In genomic region chr16:22641030-22641671, GRCh38 we compare ENCODE assay signal across 10 cellular contexts.
DNase-seq lines count a peak whose midpoint lies in the region; ATAC-seq, FAIRE-seq and TF ChIP-seq lines count a peak whose summit lies in the region.
"Had no signal": no experiment of that assay in that cellular context is flagged by ENCODE, and none has a peak within 500 bp of the region (broad histone marks: within the 10 kb centered on the region; RNA-seq: fewer than 3 reads in every experiment).

No MANE protein-coding gene starts in this region.

- no peak overlapping the region for H3K4me3 Mint-ChIP-seq in stimulated activated memory B cell treated with anti-CD40 and anti-IgM and Interleukin-4, amounts not matched to agents 10 μg/mL and 1 μg/mL and 100 μg/mL, for 72 hours
- no peak overlapping the region for H3K4me3 Mint-ChIP-seq in T-helper 17 cell
- H3K4me3 Mint-ChIP-seq: activated naive CD8-positive, alpha-beta T cell treated with anti-CD3 and anti-CD28 coated beads for 36 hours; T-helper 1 cell treated with Interleukin-12 subunit alpha and Interleukin-12 subunit beta and Interleukin-4 antibody, amounts not matched to agents 30 μg/mL and 1 μg/mL, for 36 hours had no signal

- no peaks in the 10 kb centered on the region for H3K36me3 Mint-ChIP-seq in stimulated activated memory B cell treated with anti-CD40 and anti-IgM and Interleukin-4, amounts not matched to agents 10 μg/mL and 1 μg/mL and 100 μg/mL, for 72 hours
- H3K36me3 Mint-ChIP-seq in T-helper 17 cell (ENCODE audit: low read depth), result no peaks in the 10 kb centered on the region
- H3K36me3 Mint-ChIP-seq: activated naive CD8-positive, alpha-beta T cell treated with anti-CD3 and anti-CD28 coated beads for 36 hours had no signal

- no peak for TF ChIP-seq POLR2A in H54 (IDR thresholded peaks at IDR 0.05; ENCODE audit: low read depth, low read length)

- H3K9me3 ChIP-seq in T-helper 17 cell (ENCODE audit: control insufficient read depth, low read length, poor library complexity, severe bottlenecking), result no peaks in the 10 kb centered on the region

- DNase-seq in A172 (ENCODE audit: low spot score) (peak; percentile 21), H54 (ENCODE audit: insufficient read length, low spot score) (peak; percentile 4), RWPE1 (ENCODE audit: low spot score) (peak; percentile 44), fibroblast of pulmonary artery (ENCODE audit: low read depth) (peak; percentile 61), T-helper 17 cell (no peak), left ventricle myocardium superior (no peak), NCI-H1092 treated with DMSO at 0.1 percent for 48 hours (lab: John Stamatoyannopoulos, UW) (no peak)
- DNase-seq: activated naive CD8-positive, alpha-beta T cell treated with anti-CD3 and anti-CD28 coated beads for 36 hours had no signal

- no peaks in the 10 kb centered on the region for H3K27me3 Mint-ChIP-seq in stimulated activated memory B cell treated with anti-CD40 and anti-IgM and Interleukin-4, amounts not matched to agents 10 μg/mL and 1 μg/mL and 100 μg/mL, for 72 hours
- no peaks in the 10 kb centered on the region for H3K27me3 Mint-ChIP-seq in T-helper 17 cell
- H3K27me3 Mint-ChIP-seq: activated naive CD8-positive, alpha-beta T cell treated with anti-CD3 and anti-CD28 coated beads for 36 hours had no signal

- CTCF ChIA-PET in RWPE1 (lab: Yijun Ruan, JAX), result no interaction called here

- intact Hi-C loops in left ventricle myocardium superior (cut with micrococcal nuclease), result no loop called here

- no peak overlapping the region for H3K4me3 ChIP-seq in fibroblast of pulmonary artery (replicated peaks; ENCODE audit: low read depth, low read length)

- no peak for FAIRE-seq in H54 (lab: Jason Lieb, UNC)

- H3K9me3 Mint-ChIP-seq in stimulated activated memory B cell treated with anti-CD40 and anti-IgM and Interleukin-4, amounts not matched to agents 10 μg/mL and 1 μg/mL and 100 μg/mL, for 72 hours, result no peaks in the 10 kb centered on the region
- H3K9me3 Mint-ChIP-seq: activated naive CD8-positive, alpha-beta T cell treated with anti-CD3 and anti-CD28 coated beads for 36 hours; T-helper 1 cell treated with Interleukin-12 subunit alpha and Interleukin-12 subunit beta and Interleukin-4 antibody, amounts not matched to agents 30 μg/mL and 1 μg/mL, for 36 hours had no signal

- no peak overlapping the region for H3K27ac Mint-ChIP-seq in stimulated activated memory B cell treated with anti-CD40 and anti-IgM and Interleukin-4, amounts not matched to agents 10 μg/mL and 1 μg/mL and 100 μg/mL, for 72 hours
- no peak overlapping the region for H3K27ac Mint-ChIP-seq in T-helper 17 cell
- H3K27ac Mint-ChIP-seq: activated naive CD8-positive, alpha-beta T cell treated with anti-CD3 and anti-CD28 coated beads for 36 hours; T-helper 1 cell treated with Interleukin-12 subunit alpha and Interleukin-12 subunit beta and Interleukin-4 antibody, amounts not matched to agents 30 μg/mL and 1 μg/mL, for 36 hours had no signal

- no peaks in the 10 kb centered on the region for H3K4me1 Mint-ChIP-seq in stimulated activated memory B cell treated with anti-CD40 and anti-IgM and Interleukin-4, amounts not matched to agents 10 μg/mL and 1 μg/mL and 100 μg/mL, for 72 hours
- H3K4me1 Mint-ChIP-seq in T-helper 17 cell, result no peaks in the 10 kb centered on the region
- H3K4me1 Mint-ChIP-seq: activated naive CD8-positive, alpha-beta T cell treated with anti-CD3 and anti-CD28 coated beads for 36 hours had no signal

- no peak for ATAC-seq in stimulated activated memory B cell treated with anti-CD40 and anti-IgM and Interleukin-4, amounts not matched to agents 10 μg/mL and 1 μg/mL and 100 μg/mL, for 72 hours
- ATAC-seq in T-helper 17 cell, result no peak
- ATAC-seq in left ventricle myocardium superior, result no peak

- TF ChIP-seq CTCF in RWPE1 (conservative IDR thresholded peaks at IDR 0.05; ENCODE audit: low read depth) (no peak), fibroblast of pulmonary artery (IDR thresholded peaks at IDR 0.05; ENCODE audit: low read length, missing control alignments) (no peak)

- no peak overlapping the region for H3K27ac ChIP-seq in RWPE1

- POLR2A ChIA-PET in RWPE1 (lab: Yijun Ruan, JAX; ENCODE audit: low non-redundant PET), result no interaction called here

Comparison
In these comparisons a context has a peak if more than half of its experiments do, and no peak if none do; other contexts are left out.
1. DNase-seq: peak in A172 (single experiment), H54 (single experiment), RWPE1 (single experiment) and fibroblast of pulmonary artery (single experiment); none in T-helper 17 cell (0 of 3), left ventricle myocardium superior (single experiment) and NCI-H1092 treated with DMSO at 0.1 percent for 48 hours (single experiment).